In genomic region chr4:128279624-128280225, GRCh38 we compare ENCODE assay signal across 1 cellular context.
TF ChIP-seq lines count a peak whose summit lies in the region.

No MANE protein-coding gene starts in this region.

TF ChIP-seq in A549, 52 proteins besides CTCF, POLR2A, EP300 and RAD21 (continued from another document):
- no peak for TF ChIP-seq ATOH8 (CRISPR knock-in tag; IDR thresholded peaks at IDR 0.05; ENCODE audit: low read depth)
